In genomic region chr6:33911488-33911887, GRCh38 we compare ENCODE assay signal across 1 cellular context.
TF ChIP-seq lines count a peak whose summit lies in the region.

No MANE protein-coding gene starts in this region.

TF ChIP-seq in K562, 482 proteins besides CTCF, POLR2A, EP300 and RAD21:
- TF ChIP-seq PKNOX1 (IDR thresholded peaks at IDR 0.05): peak; percentile 78
- peak; percentile 82 for TF ChIP-seq MEIS2 (IDR thresholded peaks at IDR 0.05; ENCODE audit: partially characterized antibody)
- no peak for TF ChIP-seq BRF1 (IDR thresholded peaks at IDR 0.05; ENCODE audit: borderline replicate concordance, extremely low read depth, insufficient read length)
- no peak for TF ChIP-seq KLF10 (CRISPR knock-in tag; IDR thresholded peaks at IDR 0.05)
- TF ChIP-seq PBX2 (CRISPR knock-in tag; IDR thresholded peaks at IDR 0.05; ENCODE audit: low read depth): no peak
- peak; percentile 80 for TF ChIP-seq PBX2 (tag; conservative IDR thresholded peaks at IDR 0.05; ENCODE audit: low read depth)
- no peak for TF ChIP-seq ZNF57 (CRISPR knock-in tag; IDR thresholded peaks at IDR 0.05)
TF ChIP-seq in K562: peak in this region for 3.
